14 cellular contexts compared by ENCODE assay signal in genomic region chr3:34035775-34036174, GRCh38.
"Had no signal": no experiment of that assay in that cellular context is flagged by ENCODE, and none has a peak within 500 bp of the region (broad histone marks: within the 10 kb centered on the region; RNA-seq: fewer than 3 reads in every experiment).

No MANE protein-coding gene starts in this region.

- DNase-seq: effector CD4-positive, alpha-beta T cell; heart left ventricle; hippocampal formation; left colon; left ventricle myocardium superior; naive B cell; occipital lobe; posterior cingulate gyrus; sigmoid colon; stimulated activated CD4-positive, alpha-beta T cell treated with anti-CD3 and anti-CD28 coated beads, Interleukin-12 subunit alpha, Interleukin-12 subunit beta, amount 100 ng/mL, for 4 hours; stimulated activated naive CD4-positive, alpha-beta T cell treated with Interleukin-2 at 50 U/mL for 16 hours; trophoblast cell had no signal

- H3K36me3 ChIP-seq: heart left ventricle, sigmoid colon had no signal

- H3K4me3 ChIP-seq: coronary artery, heart left ventricle, sigmoid colon, skin epidermis had no signal

- H3K27ac ChIP-seq: coronary artery, heart left ventricle, sigmoid colon, skin epidermis had no signal

- H3K27me3 ChIP-seq: heart left ventricle, sigmoid colon had no signal

- ATAC-seq: heart left ventricle, left colon, left ventricle myocardium superior had no signal

- H3K9me3 ChIP-seq: heart left ventricle, sigmoid colon had no signal

- H3K4me1 ChIP-seq: heart left ventricle, sigmoid colon had no signal
